ENCODE assay signal across 14 cellular contexts in genomic region chr10:23081156-23081833, GRCh38. TPM values are rescaled to one million over a fixed set of nuclear protein-coding genes. Genes with fewer than 3 reads are reported as not detected.
DNase-seq lines count a peak whose midpoint lies in the region; ATAC-seq and TF ChIP-seq lines count a peak whose summit lies in the region.
"Had no signal": no experiment of that assay in that cellular context is flagged by ENCODE, and none has a peak within 500 bp of the region (broad histone marks: within the 10 kb centered on the region; RNA-seq: fewer than 3 reads in every experiment).

No MANE protein-coding gene starts in this region.

- peak; percentile 48 for DNase-seq in D341Med (ENCODE audit: low spot score)
- DNase-seq in NCI-H226 = peak; percentile 50
- DNase-seq in cerebellar cortex (ENCODE audit: low spot score) = peak; percentile 87
- no peak for DNase-seq in left lobe of liver (ENCODE audit: low spot score)
- DNase-seq in NCI-H2029 treated with DMSO at 0.1 percent for 48 hours (lab: John Stamatoyannopoulos, UW) = no peak
- DNase-seq in activated gamma-delta T cell (lab: John Stamatoyannopoulos, UW) = no peak
- no peak for DNase-seq in HCEC 1CT
- no peak for DNase-seq in suprapubic skin (ENCODE audit: low spot score in 2 of 2)
- DNase-seq: activated naive CD8-positive, alpha-beta T cell treated with anti-CD3 and anti-CD28 coated beads, Interleukin-2, amount 50 U/mL, for 24 hours; colonic mucosa; DMS153; NCI-H1930; stimulated activated CD8-positive, alpha-beta memory T cell treated with anti-CD3 and anti-CD28 coated beads, Interleukin-4, amount 100 ng/mL, for 48 hours; upper lobe of left lung had no signal

- peaks cover 9% of the 10 kb centered on the region for H3K4me1 ChIP-seq in suprapubic skin
- H3K4me1 ChIP-seq: colonic mucosa, upper lobe of left lung had no signal

- no peak for TF ChIP-seq POLR2A in suprapubic skin (IDR thresholded peaks at IDR 0.05)

- H3K4me3 ChIP-seq in suprapubic skin = no peak overlapping the region
- H3K4me3 ChIP-seq: colonic mucosa, upper lobe of left lung had no signal

- 23% methylated on average over 8 of the region's 8 CpGs for WGBS in suprapubic skin

- no peak for TF ChIP-seq CTCF in suprapubic skin (IDR thresholded peaks at IDR 0.05)

- ATAC-seq in left lobe of liver = peak; percentile 85
- ATAC-seq: activated naive CD8-positive, alpha-beta T cell treated with anti-CD3 and anti-CD28 coated beads, Interleukin-2, amount 50 U/mL, for 24 hours had no signal

- peaks cover 9% of the 10 kb centered on the region for H3K27me3 ChIP-seq in suprapubic skin
- H3K27me3 ChIP-seq: colonic mucosa, upper lobe of left lung had no signal

- no peak for TF ChIP-seq EP300 in suprapubic skin (IDR thresholded peaks at IDR 0.05)

- H3K27ac ChIP-seq in suprapubic skin = no peak overlapping the region
- H3K27ac ChIP-seq: colonic mucosa, upper lobe of left lung had no signal

- H3K36me3 ChIP-seq in suprapubic skin = no peaks in the 10 kb centered on the region
- H3K36me3 ChIP-seq: colonic mucosa, upper lobe of left lung had no signal

- no peaks in the 10 kb centered on the region for H3K9me3 ChIP-seq in suprapubic skin
- H3K9me3 ChIP-seq: colonic mucosa, upper lobe of left lung had no signal

RNA-seq across cellular contexts. Expression of gene MSRB2, which starts 14.1 kb away (rescaled TPM):
- total RNA-seq in left lobe of liver (34.2 TPM), suprapubic skin (10 to 100 TPM in 2 of 4 donors, 1 to 10 TPM in 2; 4.7 to 13.4 (median 9.4) TPM)

Comparison
In these comparisons a context has a peak if more than half of its experiments do, and no peak if none do; other contexts are left out.
1. DNase-seq: peak in D341Med (single experiment), NCI-H226 (single experiment) and cerebellar cortex (single experiment); none in left lobe of liver (single experiment), NCI-H2029 treated with DMSO at 0.1 percent for 48 hours (single experiment), activated gamma-delta T cell (single experiment), HCEC 1CT (single experiment) and suprapubic skin (0 of 2).